Comparison of ENCODE assay signal across 8 cellular contexts in genomic region chr4:143513314-143514211, GRCh38. TPM values are rescaled to one million over a fixed set of nuclear protein-coding genes. Genes with fewer than 3 reads are reported as not detected.
DNase-seq lines count a peak whose midpoint lies in the region; ATAC-seq and TF ChIP-seq lines count a peak whose summit lies in the region.

SMARCA5 (plus strand) TSS chr4:143513702; CDS start chr4:143513925, 223 bp downstream.

- H3K4me2 ChIP-seq in fibroblast of lung (ENCODE audit: extremely low read depth, insufficient read depth, low read length) = peak within 1 kb of the TSS; percentile 86

- peaks cover 3% of the 10 kb centered on the region for H4K20me1 ChIP-seq in fibroblast of lung (ENCODE audit: control insufficient read depth, extremely low read depth, insufficient read depth, low read length)

- H3K79me2 ChIP-seq in fibroblast of lung (ENCODE audit: control insufficient read depth, insufficient read depth, low read length) = peaks cover 49% of the 10 kb centered on the region

- peak within 1 kb of the TSS; percentile 97 for H3K4me3 Mint-ChIP-seq in activated T-helper 17 cell treated with anti-CD3 and anti-CD28 coated beads, Interleukin-2, amount 50 U/mL, for 72 hours
- H3K4me3 Mint-ChIP-seq in naive thymus-derived CD4-positive, alpha-beta T cell = peak within 1 kb of the TSS; percentile 93 to 100 (median 98)
- peak within 1 kb of the TSS; percentile 95 to 98 for H3K4me3 Mint-ChIP-seq in stimulated activated naive B cell treated with anti-CD40 and anti-IgM and Interleukin-4, amounts not matched to agents 10 μg/mL and 1 μg/mL and 100 μg/mL, for 72 hours

- H3K27me3 ChIP-seq in fibroblast of lung (ENCODE audit: control insufficient read depth, insufficient read depth, low read length) = no peaks in the 10 kb centered on the region
- H3K27me3 ChIP-seq in naive thymus-derived CD4-positive, alpha-beta T cell (ENCODE audit: control insufficient read depth in 2 of 2, insufficient read depth in 2 of 2, low read length in 2 of 2) = no peaks in the 10 kb centered on the region

- peaks cover 53% of the 10 kb centered on the region for H3K36me3 Mint-ChIP-seq in activated T-helper 17 cell treated with anti-CD3 and anti-CD28 coated beads, Interleukin-2, amount 50 U/mL, for 72 hours (ENCODE audit: low read depth)
- H3K36me3 Mint-ChIP-seq in naive thymus-derived CD4-positive, alpha-beta T cell = peaks cover 0 to 10% (median 6%) of the 10 kb centered on the region in 5 donors
- H3K36me3 Mint-ChIP-seq in stimulated activated naive B cell treated with anti-CD40 and anti-IgM and Interleukin-4, amounts not matched to agents 10 μg/mL and 1 μg/mL and 100 μg/mL, for 72 hours = peaks cover 5 to 18% of the 10 kb centered on the region in 2 donors

- H3K9ac ChIP-seq in fibroblast of lung (ENCODE audit: insufficient read depth, low read length) = peak within 1 kb of the TSS; percentile 98

- no peak for TF ChIP-seq CTCF in LNCaP clone FGC (IDR thresholded peaks at IDR 0.05; ENCODE audit: control insufficient read depth, extremely low read depth, insufficient read depth)
- TF ChIP-seq CTCF in RWPE1 (conservative IDR thresholded peaks at IDR 0.05; ENCODE audit: low read depth) = no peak
- no peak for TF ChIP-seq CTCF in fibroblast of lung (conservative IDR thresholded peaks at IDR 0.05 in 1 of 2, IDR thresholded peaks at IDR 0.05 in 1 of 2; ENCODE audit: low read depth in 1 of 2, low read length in 2 of 2)

- H3K4me1 ChIP-seq in fibroblast of lung (ENCODE audit: control insufficient read depth, extremely low read depth, insufficient read depth, low read length) = peaks cover 2% of the 10 kb centered on the region
- peaks cover 20 to 36% of the 10 kb centered on the region in 2 donors for H3K4me1 ChIP-seq in naive thymus-derived CD4-positive, alpha-beta T cell (ENCODE audit: control insufficient read depth in 2 of 2, insufficient read depth in 2 of 2, low read length in 2 of 2)

- H3K27me3 Mint-ChIP-seq in activated T-helper 17 cell treated with anti-CD3 and anti-CD28 coated beads, Interleukin-2, amount 50 U/mL, for 72 hours = no peaks in the 10 kb centered on the region
- H3K27me3 Mint-ChIP-seq in naive thymus-derived CD4-positive, alpha-beta T cell = peaks cover 0 to 30% (median 0%) of the 10 kb centered on the region in 5 donors
- peaks cover 0 to 5% of the 10 kb centered on the region in 2 donors for H3K27me3 Mint-ChIP-seq in stimulated activated naive B cell treated with anti-CD40 and anti-IgM and Interleukin-4, amounts not matched to agents 10 μg/mL and 1 μg/mL and 100 μg/mL, for 72 hours

- H3K27ac Mint-ChIP-seq in activated T-helper 17 cell treated with anti-CD3 and anti-CD28 coated beads, Interleukin-2, amount 50 U/mL, for 72 hours = peak within 1 kb of the TSS; percentile 99
- peak within 1 kb of the TSS; percentile 97 to 100 (median 100) for H3K27ac Mint-ChIP-seq in naive thymus-derived CD4-positive, alpha-beta T cell
- H3K27ac Mint-ChIP-seq in stimulated activated naive B cell treated with anti-CD40 and anti-IgM and Interleukin-4, amounts not matched to agents 10 μg/mL and 1 μg/mL and 100 μg/mL, for 72 hours = peak within 1 kb of the TSS; percentile 97

- peak within 1 kb of the TSS; percentile 95 for H3K4me3 ChIP-seq in LNCaP clone FGC (ENCODE audit: low read depth, low read length)
- H3K4me3 ChIP-seq in fibroblast of lung (replicated peaks in 1 of 4; ENCODE audit: control extremely low read depth in 1 of 4, insufficient read depth in 1 of 4, low read depth in 3 of 4, low read length in 4 of 4) = peak within 1 kb of the TSS; percentile 60 to 94 (median 84)
- H3K4me3 ChIP-seq in naive thymus-derived CD4-positive, alpha-beta T cell (ENCODE audit: low read length) = peak within 1 kb of the TSS; percentile 91

- no peaks in the 10 kb centered on the region for H3K9me3 Mint-ChIP-seq in activated T-helper 17 cell treated with anti-CD3 and anti-CD28 coated beads, Interleukin-2, amount 50 U/mL, for 72 hours
- peaks cover 0 to 5% (median 0%) of the 10 kb centered on the region in 11 donors for H3K9me3 Mint-ChIP-seq in naive thymus-derived CD4-positive, alpha-beta T cell
- H3K9me3 Mint-ChIP-seq in stimulated activated naive B cell treated with anti-CD40 and anti-IgM and Interleukin-4, amounts not matched to agents 10 μg/mL and 1 μg/mL and 100 μg/mL, for 72 hours = no peaks in the 10 kb centered on the region

- H3K36me3 ChIP-seq in fibroblast of lung (ENCODE audit: control insufficient read depth, insufficient read depth, low read length) = peaks cover 2% of the 10 kb centered on the region
- H3K36me3 ChIP-seq in naive thymus-derived CD4-positive, alpha-beta T cell (ENCODE audit: control insufficient read depth in 2 of 3, insufficient read depth in 3 of 3, low read length in 3 of 3) = peaks cover 0 to 14% (median 0%) of the 10 kb centered on the region in 3 experiments

- peak within 1 kb of the TSS; percentile 100 for H2AFZ ChIP-seq in fibroblast of lung (ENCODE audit: low read length)

- POLR2A ChIA-PET in RWPE1 (lab: Yijun Ruan, JAX; ENCODE audit: low non-redundant PET) = no interaction called here
- POLR2A ChIA-PET in naive thymus-derived CD4-positive, alpha-beta T cell (lab: Charles Lee) = interaction anchor here (1.0 to 1.9 kb wide), 5 partner anchors 9 to 46 kb away, joined by 3 to 7 read pairs (median 4); no protein-coding TSS in a partner anchor

- H3K9me3 ChIP-seq in fibroblast of lung (ENCODE audit: control insufficient read depth, insufficient read depth, low read depth, low read length) = no peaks in the 10 kb centered on the region
- no peaks in the 10 kb centered on the region for H3K9me3 ChIP-seq in naive thymus-derived CD4-positive, alpha-beta T cell (ENCODE audit: control insufficient read depth in 2 of 3, low read length in 3 of 3)

- CTCF ChIA-PET in RWPE1 (lab: Yijun Ruan, JAX) = interaction anchor here (0.6 to 0.7 kb wide), 3 partner anchors 31 to 301 kb away, joined by 3 to 5 read pairs (median 4); no protein-coding TSS in a partner anchor
- CTCF ChIA-PET in naive thymus-derived CD4-positive, alpha-beta T cell (lab: Charles Lee) = interaction anchor here (0.6 kb wide), 1 partner anchor 46 kb away, joined by 3 read pairs; no protein-coding TSS in a partner anchor

- H3K27ac ChIP-seq in RWPE1 (peak within 1 kb of the TSS; percentile 98), fibroblast of lung (ENCODE audit: insufficient read depth, low read length) (peak within 1 kb of the TSS; percentile 98)
- H3K27ac ChIP-seq in naive thymus-derived CD4-positive, alpha-beta T cell (ENCODE audit: low read depth, low read length) = peak within 1 kb of the TSS; percentile 98

- peaks cover 19% of the 10 kb centered on the region for H3K4me1 Mint-ChIP-seq in activated T-helper 17 cell treated with anti-CD3 and anti-CD28 coated beads, Interleukin-2, amount 50 U/mL, for 72 hours
- H3K4me1 Mint-ChIP-seq in naive thymus-derived CD4-positive, alpha-beta T cell = peaks cover 22 to 54% (median 37%) of the 10 kb centered on the region in 7 donors
- peaks cover 12 to 30% of the 10 kb centered on the region in 2 donors for H3K4me1 Mint-ChIP-seq in stimulated activated naive B cell treated with anti-CD40 and anti-IgM and Interleukin-4, amounts not matched to agents 10 μg/mL and 1 μg/mL and 100 μg/mL, for 72 hours

- DNase-seq in Daoy (ENCODE audit: low read depth) (peak; percentile 94), GOT3 (lab: John Stamatoyannopoulos, UW) (peak; percentile 73), LNCaP clone FGC (ENCODE audit: low read depth) (peak; percentile 94), RWPE1 (ENCODE audit: low spot score) (peak; percentile 99), fibroblast of lung (ENCODE audit: low read depth in 2 of 2) (peak; percentile 95 to 98)
- DNase-seq in naive thymus-derived CD4-positive, alpha-beta T cell = peak; percentile 93 to 99 (median 98)
- peak; percentile 96 for DNase-seq in stimulated activated naive B cell treated with anti-CD40 and anti-IgM and Interleukin-4, amounts not matched to agents 10 μg/mL and 1 μg/mL and 100 μg/mL, for 72 hours

- intact Hi-C loops in naive thymus-derived CD4-positive, alpha-beta T cell (cut with micrococcal nuclease) = loop anchor here (1.0 to 10.0 kb wide), 13 partner anchors 12 to 1667 kb away; partner anchors contain the start of genes ABCE1 (in 2 of the 2), ANAPC10 (in 2 of the 2), USP38 (in 2 of the 2) and INPP4B (in 1 of the 2)

- peak; percentile 83 for ATAC-seq in activated T-helper 17 cell treated with anti-CD3 and anti-CD28 coated beads, Interleukin-2, amount 50 U/mL, for 72 hours (replicated peaks)
- ATAC-seq in naive thymus-derived CD4-positive, alpha-beta T cell = peak; percentile 92
- ATAC-seq in stimulated activated naive B cell treated with anti-CD40 and anti-IgM and Interleukin-4, amounts not matched to agents 10 μg/mL and 1 μg/mL and 100 μg/mL, for 72 hours (replicated peaks) = peak; percentile 85 to 86

RNA-seq across cellular contexts. Expression of gene SMARCA5, which starts in this region (rescaled TPM):
- total RNA-seq in Daoy (2014; rRNA removed; shearing (Covaris generic)) = 23.2 and 28.1 TPM in 2 replicates
- total RNA-seq in activated T-helper 17 cell treated with anti-CD3 and anti-CD28 coated beads, Interleukin-2, amount 50 U/mL, for 72 hours = 10 to 100 TPM; 45.4 to 55.1 TPM
- 49.6 and 53.3 TPM in 2 replicates for total RNA-seq in fibroblast of lung
- 21.8 and 22.9 TPM in 2 replicates for polyA plus RNA-seq in fibroblast of lung
- polyA plus RNA-seq in fibroblast of lung (2012) = 28.6 and 33.7 TPM in 2 replicates
- 5.6 and 9.2 TPM in 2 replicates for polyA minus RNA-seq in fibroblast of lung (ENCODE audit: low replicate concordance)
- 10 to 100 TPM; 48.3 to 58.2 (median 54.4) TPM for total RNA-seq in naive thymus-derived CD4-positive, alpha-beta T cell
- 10 to 100 TPM; 24.2 to 32.9 TPM for polyA plus RNA-seq in naive thymus-derived CD4-positive, alpha-beta T cell

Comparison
In these comparisons a context has a peak if more than half of its experiments do, and no peak if none do; other contexts are left out.
1. Peak in every context shown above with its lines: DNase-seq, ATAC-seq, H3K4me3 ChIP-seq and H3K27ac ChIP-seq.